Comparison of ENCODE assay signal across 6 cellular contexts in the genomic region with DNA sequence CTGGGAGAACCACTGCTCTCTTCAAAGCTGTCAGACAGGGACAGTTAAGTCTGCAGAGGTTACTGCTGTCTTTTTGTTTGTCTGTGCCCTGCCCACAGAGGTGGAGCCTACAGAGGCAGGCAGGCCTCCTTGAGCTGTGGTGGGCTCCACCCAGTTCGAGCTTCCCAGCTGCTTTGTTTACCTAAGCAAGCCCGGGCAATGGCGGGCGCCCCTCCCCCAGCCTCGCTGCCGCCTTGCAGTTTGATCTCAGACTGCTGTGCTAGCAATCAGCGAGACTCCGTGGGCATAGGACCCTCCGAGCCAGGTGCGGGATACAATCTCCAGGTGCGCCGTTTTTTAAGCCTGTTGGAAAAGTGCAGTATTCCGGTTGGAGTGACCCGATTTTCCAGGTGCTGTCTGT. TPM values are rescaled to one million over a fixed set of nuclear protein-coding genes. Genes with fewer than 3 reads are reported as not detected.
"Had no signal": no experiment of that assay in that cellular context is flagged by ENCODE, and none has a peak within 500 bp of the region (broad histone marks: within the 10 kb centered on the region; RNA-seq: fewer than 3 reads in every experiment).

No MANE protein-coding gene starts in this region.

RNA-seq across cellular contexts. Expression of a gene that starts 40.3 kb away (rescaled TPM):
- total RNA-seq: MCF 10A, NCI-H460, OCI-LY7, Peyer's patch, Right ventricle myocardium superior, SJSA1 had no signal
